ENCODE assay signal across 7 cellular contexts in the genomic region with DNA sequence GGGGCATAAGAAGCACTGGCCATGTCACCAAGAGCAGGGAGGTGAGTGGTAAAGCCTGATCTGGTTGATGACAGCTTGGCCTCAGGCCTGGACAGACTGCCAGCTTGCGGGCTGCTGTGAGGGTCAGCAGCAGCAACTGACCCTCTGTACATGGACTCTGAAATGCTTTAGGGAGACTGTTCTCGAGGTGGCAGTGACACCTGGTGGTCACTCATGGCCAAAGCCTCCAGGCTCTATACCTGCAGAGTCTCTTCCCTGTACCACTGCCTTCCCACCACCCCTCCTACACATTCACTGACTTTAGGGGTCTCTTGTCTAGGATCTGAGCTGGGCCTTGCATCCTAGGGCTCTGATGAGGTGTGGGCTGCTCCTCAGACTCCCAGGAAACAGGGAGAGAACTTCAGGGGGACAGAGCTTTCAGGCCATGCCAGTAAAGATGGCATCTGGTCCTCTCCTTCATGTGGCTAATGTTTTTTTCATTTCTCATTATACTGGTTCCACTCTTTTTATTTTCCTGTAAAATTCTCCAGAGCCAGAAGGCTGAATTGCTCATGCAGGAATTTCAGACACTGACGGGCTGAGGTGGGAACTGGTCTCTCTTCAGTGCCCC. TPM values are rescaled to one million over a fixed set of nuclear protein-coding genes. Genes with fewer than 3 reads are reported as not detected.
A peak's percentile ranks its signal among the peaks of the same experiment; 100 is the strongest.
DNase-seq lines count a peak whose midpoint lies in the region; ATAC-seq, FAIRE-seq and TF ChIP-seq lines count a peak whose summit lies in the region.

No MANE protein-coding gene starts in this region.

- H2AFZ ChIP-seq in hepatocyte, result no peak overlapping the region

- no peaks in the 10 kb centered on the region for H4K20me1 ChIP-seq in hepatocyte (ENCODE audit: insufficient read depth, poor library complexity, severe bottlenecking)

- no peak for FAIRE-seq in small intestine (lab: Jason Lieb, UNC)

- H3K36me3 ChIP-seq in MG63 (no peaks in the 10 kb centered on the region), hepatocyte (replicated peaks; ENCODE audit: insufficient read depth, low read depth) (no peaks in the 10 kb centered on the region), small intestine (ENCODE audit: control insufficient read depth in 2 of 2, insufficient read depth in 2 of 2, low read length in 2 of 2) (no peaks in the 10 kb centered on the region)

- no peak overlapping the region for H3K27ac ChIP-seq in hepatocyte
- no peak overlapping the region for H3K27ac ChIP-seq in small intestine (ENCODE audit: low read depth in 1 of 2, low read length in 1 of 2)

- H3K9me2 ChIP-seq in hepatocyte (replicated peaks; ENCODE audit: insufficient read depth), result no peaks in the 10 kb centered on the region

- no peaks in the 10 kb centered on the region for H3K79me2 ChIP-seq in hepatocyte

- TF ChIP-seq CTCF in hepatocyte (IDR thresholded peaks at IDR 0.05; ENCODE audit: poor library complexity), result peak; percentile 79

- no peak overlapping the region for H3K4me3 ChIP-seq in MG63
- H3K4me3 ChIP-seq in hepatocyte, result no peak overlapping the region
- H3K4me3 ChIP-seq in small intestine (ENCODE audit: low read depth in 1 of 2, low read length in 2 of 2), result no peak overlapping the region

- in situ Hi-C loops in G401 (cut with HindIII; ENCODE audit: low sequenced_read_pairs), result no loop called here

- peak; percentile 59 for ATAC-seq in GM21619 (IDR thresholded peaks at IDR 0.05; ENCODE audit: unreplicated experiment)

- no peaks in the 10 kb centered on the region for H3K4me1 ChIP-seq in hepatocyte (ENCODE audit: insufficient read depth)
- H3K4me1 ChIP-seq in small intestine (ENCODE audit: control insufficient read depth in 2 of 2, insufficient read depth in 1 of 2, low read depth in 1 of 2, low read length in 1 of 2), result no peaks in the 10 kb centered on the region

- no peak overlapping the region for H3K4me2 ChIP-seq in hepatocyte

- 0 out of 2 replicates have a peak, but pooled peaks cover 2% of the 10 kb centered on the region for H3K9me3 ChIP-seq in MG63
- H3K9me3 ChIP-seq in hepatocyte (ENCODE audit: low read depth), result no peaks in the 10 kb centered on the region
- no peaks in the 10 kb centered on the region for H3K9me3 ChIP-seq in small intestine (ENCODE audit: control insufficient read depth, low read depth)

- DNase-seq in G401 (ENCODE audit: low spot score) (peak; percentile 80), MG63 (peak; percentile 23), anterior cingulate cortex (lab: John Stamatoyannopoulos, UW) (peak in 39 of 58 donors; percentile 6 to 65 (median 29)), hepatocyte (ENCODE audit: low spot score) (peak; percentile 73), small intestine (peak; percentile 64), NCI-H1694 treated with DMSO at 0.1 percent for 48 hours (lab: John Stamatoyannopoulos, UW) (no peak)

- 60% methylated on average over 3 of the region's 3 CpGs for WGBS in hepatocyte (ENCODE audit: low lambda C conversion rate, missing lambda C conversion rate)
- WGBS in small intestine, 3 donors, result 49 to 58% (median 54%) methylated on average over 3 of the region's 3 CpGs

- H3K27me3 ChIP-seq in MG63 (no peaks in the 10 kb centered on the region), hepatocyte (no peaks in the 10 kb centered on the region), small intestine (ENCODE audit: control insufficient read depth in 2 of 2, insufficient read depth in 2 of 2, low read length in 2 of 2) (no peaks in the 10 kb centered on the region)

RNA-seq across cellular contexts. Expression of gene TIMP4, which starts 17.2 kb away (rescaled TPM):
- total RNA-seq in G401 (2014; rRNA removed; shearing (Covaris generic)), result 0.12 TPM in 1 of 2 replicates, not detected in the other
- 0.10 TPM in 1 of 2 replicates, not detected in the other for total RNA-seq in MG63 (2014; rRNA removed; shearing (Covaris generic); ENCODE audit: low replicate concordance)
- 4.7 and 5.5 TPM in 2 replicates for total RNA-seq in hepatocyte
- polyA plus RNA-seq in hepatocyte, result 4.7 and 5.4 TPM in 2 replicates
- polyA plus RNA-seq in small intestine, result 10 to 100 TPM in 1 of 3 donors, 1 to 10 TPM in 1, under 1 TPM in 1; 0.89 to 17.8 (median 3.8) TPM
